ENCODE assay signal across 16 cellular contexts in the genomic region with DNA sequence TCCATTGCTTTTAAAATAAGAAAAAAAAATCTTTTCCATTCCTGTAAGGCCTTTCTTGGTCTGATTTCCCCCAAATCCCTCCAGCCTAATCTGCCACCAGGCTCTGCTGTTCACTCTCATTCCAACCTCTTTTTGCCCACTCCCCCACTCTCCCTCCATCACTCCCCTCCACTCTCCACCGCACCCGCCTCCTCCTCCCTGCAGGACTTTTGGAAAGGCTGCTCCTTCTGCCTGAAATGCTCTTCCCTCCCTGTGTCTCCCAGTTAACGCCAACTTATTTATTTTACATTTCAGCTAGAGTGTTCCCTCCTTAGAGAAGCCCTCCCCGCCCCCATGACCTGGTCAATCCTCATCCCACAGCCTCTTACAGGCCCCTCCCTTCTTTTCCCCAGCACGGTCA. TPM values are rescaled to one million over a fixed set of nuclear protein-coding genes. Genes with fewer than 3 reads are reported as not detected.
DNase-seq lines count a peak whose midpoint lies in the region; ATAC-seq and TF ChIP-seq lines count a peak whose summit lies in the region.
"Had no signal": no experiment of that assay in that cellular context is flagged by ENCODE, and none has a peak within 500 bp of the region (broad histone marks: within the 10 kb centered on the region; RNA-seq: fewer than 3 reads in every experiment).

No MANE protein-coding gene starts in this region.

- WGBS in trophoblast cell (ENCODE audit: extremely low coverage, insufficient coverage, insufficient read length) = no CpG with 5 or more reads among the region's 5 CpGs

- RAD21 ChIA-PET in HCT116 (lab: Charles Lee; ENCODE audit: low non-redundant PET in 1 of 2, low total read pairs in 2 of 2, uncharacterized antibody in 2 of 2, unreplicated experiment in 2 of 2) = no interaction called here

- H2AK5ac ChIP-seq in trophoblast cell (ENCODE audit: low read length) = no peak overlapping the region

- POLR2A ChIA-PET in HCT116 (lab: Charles Lee) = interaction anchor here (2.0 kb wide), 1 partner anchor 147 kb away, joined by 8 read pairs; no protein-coding TSS in a partner anchor
- POLR2A ChIA-PET in activated CD4-positive, alpha-beta T cell treated with anti-CD3 and anti-CD28 coated beads, Interleukin-2, amount 10 ng/mL, durations not matched to agents 7 days and 5 days (lab: Charles Lee) = no interaction called here

- peak overlapping the region; percentile 41 for H3K27ac Mint-ChIP-seq in type B pancreatic cell
- no peak overlapping the region for H3K27ac Mint-ChIP-seq in activated CD4-positive, alpha-beta T cell treated with anti-CD3 and anti-CD28 coated beads, Interleukin-2, amount 10 ng/mL, durations not matched to agents 7 days and 5 days
- H3K27ac Mint-ChIP-seq: CD4-positive, CD25-positive, alpha-beta regulatory T cell; CD8-positive, alpha-beta memory T cell; IgD-negative memory B cell had no signal

- H3K36me3 ChIP-seq in HCT116 (ENCODE audit: control insufficient read depth in 1 of 2, insufficient read depth in 2 of 2, low read length in 2 of 2) (no peaks in the 10 kb centered on the region), trophoblast cell (ENCODE audit: control insufficient read depth in 1 of 2, insufficient read depth in 2 of 2, low read length in 2 of 2) (no peaks in the 10 kb centered on the region)
- H3K36me3 ChIP-seq: BE2C had no signal

- no peaks in the 10 kb centered on the region for H4K20me1 ChIP-seq in HCT116 (ENCODE audit: insufficient read depth)

- H3K9me3 ChIP-seq in HCT116 (ENCODE audit: control insufficient read depth in 1 of 2, insufficient read depth in 1 of 2, low read depth in 1 of 2, low read length in 2 of 2) (no peaks in the 10 kb centered on the region), trophoblast cell (ENCODE audit: insufficient read depth, low read depth, low read length) (no peaks in the 10 kb centered on the region)
- H3K9me3 ChIP-seq: BE2C had no signal

- CTCF ChIA-PET in HCT116 (lab: Charles Lee) = interaction anchor here (4.3 kb wide), 1 partner anchor 44 kb away, joined by 35 read pairs; no protein-coding TSS in a partner anchor
- CTCF ChIA-PET in activated CD4-positive, alpha-beta T cell treated with anti-CD3 and anti-CD28 coated beads, Interleukin-2, amount 10 ng/mL, durations not matched to agents 7 days and 5 days (lab: Charles Lee) = interaction anchor here (0.7 to 2.0 kb wide), 2 partner anchors 43 to 194 kb away, joined by 4 to 7 read pairs; no protein-coding TSS in a partner anchor

- H3K79me2 ChIP-seq in HCT116 (ENCODE audit: insufficient read depth, low read length) (no peaks in the 10 kb centered on the region), trophoblast cell (ENCODE audit: control insufficient read depth, insufficient read depth, low read length, poor library complexity) (peaks cover 1% of the 10 kb centered on the region)

- peaks cover 14% of the 10 kb centered on the region for H3K79me1 ChIP-seq in trophoblast cell (ENCODE audit: low read length)

- H3K4me1 ChIP-seq in HCT116 (ENCODE audit: control insufficient read depth in 1 of 2, insufficient read depth in 2 of 2, low read length in 2 of 2) = peaks cover 23 to 50% of the 10 kb centered on the region in 2 experiments
- H3K4me1 ChIP-seq in trophoblast cell (ENCODE audit: control insufficient read depth in 1 of 2, insufficient read depth in 2 of 2, low read length in 2 of 2) = peaks cover 51 to 58% of the 10 kb centered on the region in 2 experiments

- TF ChIP-seq RAD21 in HCT116 (IDR thresholded peaks at IDR 0.05; ENCODE audit: low read depth) = no peak

- H3K23ac ChIP-seq in trophoblast cell (ENCODE audit: low read length) = no peak overlapping the region

- no peak overlapping the region for H4K8ac ChIP-seq in trophoblast cell (ENCODE audit: low read depth, low read length)

- H3K18ac ChIP-seq in trophoblast cell (ENCODE audit: low read length) = no peak overlapping the region

- H3K4me3 Mint-ChIP-seq in type B pancreatic cell = no peak overlapping the region
- no peak overlapping the region for H3K4me3 Mint-ChIP-seq in activated CD4-positive, alpha-beta T cell treated with anti-CD3 and anti-CD28 coated beads, Interleukin-2, amount 10 ng/mL, durations not matched to agents 7 days and 5 days
- H3K4me3 Mint-ChIP-seq: CD4-positive, CD25-positive, alpha-beta regulatory T cell; CD8-positive, alpha-beta memory T cell; IgD-negative memory B cell had no signal

- H3K4ac ChIP-seq in trophoblast cell (ENCODE audit: low read depth, low read length) = no peak overlapping the region

- peak overlapping the region; percentile 63 for H2BK12ac ChIP-seq in trophoblast cell (ENCODE audit: low read length)

- peaks cover 74% of the 10 kb centered on the region for H3K27me3 Mint-ChIP-seq in type B pancreatic cell
- H3K27me3 Mint-ChIP-seq in activated CD4-positive, alpha-beta T cell treated with anti-CD3 and anti-CD28 coated beads, Interleukin-2, amount 10 ng/mL, durations not matched to agents 7 days and 5 days = peaks cover 73% of the 10 kb centered on the region

- H3K9me2 ChIP-seq in HCT116 (ENCODE audit: insufficient read depth) = no peaks in the 10 kb centered on the region

- H2BK120ac ChIP-seq in trophoblast cell (ENCODE audit: insufficient read depth, low read length, poor library complexity) = no peak overlapping the region

- intact Hi-C loops in HCT116 (cut with micrococcal nuclease) = no loop called here

- H3K27me3 ChIP-seq in HCT116 (ENCODE audit: insufficient read depth, low read length) (peaks cover 9% of the 10 kb centered on the region; the same call in 1 of the 2 replicates), trophoblast cell (ENCODE audit: insufficient read depth, low read length) (no peaks in the 10 kb centered on the region)

- no peak overlapping the region for H3K14ac ChIP-seq in trophoblast cell (ENCODE audit: low read length)

- H2BK5ac ChIP-seq in trophoblast cell (ENCODE audit: low read depth, low read length, poor library complexity) = no peak overlapping the region

- TF ChIP-seq CTCF in HCT116 (IDR thresholded peaks at IDR 0.05 in 2 of 3, conservative IDR thresholded peaks at IDR 0.05 in 1 of 3; ENCODE audit: borderline replicate concordance in 1 of 3, insufficient read depth in 1 of 3, low read depth in 2 of 3, low read length in 2 of 3) (no peak), type B pancreatic cell (conservative IDR thresholded peaks at IDR 0.05) (no peak)

- H4K12ac ChIP-seq in trophoblast cell (ENCODE audit: low read depth, low read length) = no peak overlapping the region

- peaks cover 40% of the 10 kb centered on the region for H3K4me1 Mint-ChIP-seq in type B pancreatic cell (ENCODE audit: unreplicated experiment)
- H3K4me1 Mint-ChIP-seq in activated CD4-positive, alpha-beta T cell treated with anti-CD3 and anti-CD28 coated beads, Interleukin-2, amount 10 ng/mL, durations not matched to agents 7 days and 5 days = peaks cover 5% of the 10 kb centered on the region

- H3K27ac ChIP-seq in HCT116 (ENCODE audit: low read depth, low read length) (no peak overlapping the region), trophoblast cell (ENCODE audit: low read depth, low read length) (no peak overlapping the region)

- H3K9me3 Mint-ChIP-seq in type B pancreatic cell = no peaks in the 10 kb centered on the region
- H3K9me3 Mint-ChIP-seq in activated CD4-positive, alpha-beta T cell treated with anti-CD3 and anti-CD28 coated beads, Interleukin-2, amount 10 ng/mL, durations not matched to agents 7 days and 5 days = no peaks in the 10 kb centered on the region
- H3K9me3 Mint-ChIP-seq: CD8-positive, alpha-beta memory T cell; IgD-negative memory B cell had no signal

- H3K4me3 ChIP-seq in HCT116 (replicated peaks in 1 of 2; ENCODE audit: low read depth in 1 of 2, low read length in 2 of 2) (no peak overlapping the region), trophoblast cell (ENCODE audit: low read depth, low read length) (no peak overlapping the region)

- H4K91ac ChIP-seq in trophoblast cell (ENCODE audit: low read depth, low read length) = peak overlapping the region; percentile 15

- DNase-seq in D341Med (ENCODE audit: low spot score) (peak; percentile 9), HCT116 (ENCODE audit: low read depth, low spot score) (no peak), trophoblast cell (no peak), type B pancreatic cell (ENCODE audit: extremely low spot score, unreplicated experiment) (no peak), OCI-M1 (lab: John Stamatoyannopoulos, UW) (no peak)
- no peak for DNase-seq in stimulated activated naive CD4-positive, alpha-beta T cell treated with Interleukin-2 at 50 U/mL for 16 hours (lab: John Stamatoyannopoulos, UW)
- DNase-seq in activated CD4-positive, alpha-beta T cell treated with anti-CD3 and anti-CD28 coated beads, Interleukin-2, amount 10 ng/mL, durations not matched to agents 7 days and 5 days = no peak
- DNase-seq: BE2C; C1 segment of cervical spinal cord; CD4-positive, CD25-positive, alpha-beta regulatory T cell; CD8-positive, alpha-beta memory T cell; COR-L47; HCEC 1CT had no signal

- no peak overlapping the region for H3K4me2 ChIP-seq in HCT116 (ENCODE audit: low read length)
- no peak overlapping the region for H3K4me2 ChIP-seq in trophoblast cell (ENCODE audit: low read length)

- TF ChIP-seq POLR2A in HCT116 (IDR thresholded peaks at IDR 0.05; ENCODE audit: borderline replicate concordance, extremely low read depth, insufficient read depth, insufficient read length) = no peak

- H3K9ac ChIP-seq in HCT116 (ENCODE audit: low read length) = no peak overlapping the region
- H3K9ac ChIP-seq in trophoblast cell (ENCODE audit: low read length) = no peak overlapping the region

- no TSS peak for BruUV-seq in HCT116 (replicated peaks; lab: Mats Ljungman, UMichigan)

- H3K36me3 Mint-ChIP-seq in type B pancreatic cell = no peaks in the 10 kb centered on the region
- H3K36me3 Mint-ChIP-seq in activated CD4-positive, alpha-beta T cell treated with anti-CD3 and anti-CD28 coated beads, Interleukin-2, amount 10 ng/mL, durations not matched to agents 7 days and 5 days (ENCODE audit: low read depth) = peaks cover 3% of the 10 kb centered on the region
- H3K36me3 Mint-ChIP-seq: CD4-positive, CD25-positive, alpha-beta regulatory T cell; CD8-positive, alpha-beta memory T cell; IgD-negative memory B cell had no signal

- no peak for ATAC-seq in HCT116
- ATAC-seq: HepG2 had no signal

- H2AFZ ChIP-seq in HCT116 (ENCODE audit: low read depth, low read length, poor library complexity, severe bottlenecking) (peak overlapping the region; percentile 26), trophoblast cell (ENCODE audit: insufficient read depth, low read length, poor library complexity) (no peak overlapping the region)

RNA-seq across cellular contexts. Expression of gene WNT6, which starts 4.7 kb away (rescaled TPM):
- 1.4 TPM for total RNA-seq in HCT116 (2021; ENCODE audit: unreplicated experiment)
- polyA plus RNA-seq in HCT116 (2012) = 2.2 and 2.4 TPM in 2 replicates
- 22.5 and 23.5 TPM in 2 replicates for polyA plus RNA-seq in trophoblast cell (2013)
- 24.7 and 123 TPM in 2 replicates for total RNA-seq in type B pancreatic cell (ENCODE audit: low replicate concordance)
- total RNA-seq in activated CD4-positive, alpha-beta T cell treated with anti-CD3 and anti-CD28 coated beads, Interleukin-2, amount 10 ng/mL, durations not matched to agents 7 days and 5 days = not detected
- total RNA-seq: A172; CD4-positive, CD25-positive, alpha-beta regulatory T cell had no signal
- polyA plus RNA-seq: CD4-positive, CD25-positive, alpha-beta regulatory T cell; HepG2 had no signal

RNA-seq across cellular contexts. Expression of gene PRKAG3, which starts 23.3 kb away (rescaled TPM):
- total RNA-seq in HCT116 (2021; ENCODE audit: unreplicated experiment) (not detected), type B pancreatic cell (ENCODE audit: low replicate concordance) (not detected in 2 replicates)
- polyA plus RNA-seq in HCT116 (2012) = not detected in 2 replicates
- not detected in 2 replicates for polyA plus RNA-seq in trophoblast cell (2013)
- not detected for total RNA-seq in activated CD4-positive, alpha-beta T cell treated with anti-CD3 and anti-CD28 coated beads, Interleukin-2, amount 10 ng/mL, durations not matched to agents 7 days and 5 days
- total RNA-seq: A172; CD4-positive, CD25-positive, alpha-beta regulatory T cell; CD8-positive, alpha-beta memory T cell; HepG2 had no signal
- polyA plus RNA-seq: CD4-positive, CD25-positive, alpha-beta regulatory T cell; CD8-positive, alpha-beta memory T cell; HepG2; IgD-negative memory B cell had no signal

RNA-seq across cellular contexts. Expression of gene WNT10A, which starts 25.8 kb away (rescaled TPM):
- total RNA-seq in HCT116 (2021; ENCODE audit: unreplicated experiment) (1.5 TPM), type B pancreatic cell (ENCODE audit: low replicate concordance) (5.5 and 31.8 TPM in 2 replicates)
- 0.66 and 1.0 TPM in 2 replicates for polyA plus RNA-seq in HCT116 (2012)
- polyA plus RNA-seq in trophoblast cell (2013) = 0.15 and 0.22 TPM in 2 replicates
- under 1 TPM; 0.10 TPM for total RNA-seq in activated CD4-positive, alpha-beta T cell treated with anti-CD3 and anti-CD28 coated beads, Interleukin-2, amount 10 ng/mL, durations not matched to agents 7 days and 5 days
- total RNA-seq: HepG2 had no signal

Comparison
In these comparisons a context has a peak if more than half of its experiments do, and no peak if none do; other contexts are left out.
1. RNA of gene WNT6, which starts 4.7 kb away (total RNA-seq): 24.7 to 123 TPM in type B pancreatic cell; 1.4 TPM in HCT116 (single experiment) and not detected in activated CD4-positive, alpha-beta T cell treated with anti-CD3 and anti-CD28 coated beads, Interleukin-2, amount 10 ng/mL, durations not matched to agents 7 days and 5 days; every median in the first group is over 10 times any median in the second.